In the genomic region with DNA sequence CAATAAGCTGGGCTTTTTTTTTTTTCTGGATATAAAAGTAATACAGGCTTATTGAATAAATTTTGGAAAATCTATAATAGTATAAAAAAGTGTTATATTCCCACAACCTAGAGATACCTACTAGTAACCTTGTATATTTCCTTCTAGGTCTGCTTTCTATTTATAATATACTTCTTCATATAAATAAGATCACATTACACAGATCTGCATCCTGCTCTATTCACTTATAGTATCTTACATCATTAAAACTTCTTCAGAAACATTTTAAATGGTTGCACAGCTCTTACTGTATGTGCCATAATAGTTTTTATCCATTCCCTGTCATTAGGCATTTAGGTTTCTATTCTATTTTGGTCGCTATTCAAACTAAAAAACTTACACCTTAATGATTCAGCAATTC, we compare ENCODE assay signal across 32 cellular contexts.
"Had no signal": no experiment of that assay in that cellular context is flagged by ENCODE, and none has a peak within 500 bp of the region (broad histone marks: within the 10 kb centered on the region; RNA-seq: fewer than 3 reads in every experiment).

No MANE protein-coding gene starts in this region.

- ATAC-seq: activated CD8-positive, alpha-beta memory T cell treated with anti-CD3 and anti-CD28 coated beads, Interleukin-2, amount 10 ng/mL, durations not matched to agents 7 days and 5 days; activated CD8-positive, alpha-beta T cell treated with anti-CD3 and anti-CD28 coated beads for 36 hours; activated naive CD8-positive, alpha-beta T cell treated with anti-CD3 and anti-CD28 coated beads, Interleukin-2, amount 50 U/mL, for 24 hours; T-cell; T-helper 17 cell had no signal

- DNase-seq: activated B cell treated with CpG ODN at 0.5 μM for 24 hours; activated CD4-positive, alpha-beta memory T cell treated with anti-CD3 and anti-CD28 coated beads for 36 hours; activated CD4-positive, alpha-beta T cell treated with anti-CD3 and anti-CD28 coated beads for 4 hours; activated CD4-positive, alpha-beta T cell treated with anti-CD3 and anti-CD28 coated beads, Interleukin-2, amount 10 ng/mL, durations not matched to agents 24 days and 14 days; activated CD4-positive, alpha-beta T cell treated with anti-CD3 and anti-CD28 coated beads, Interleukin-2, amount 50 U/mL, for 1 hour; activated CD4-positive, alpha-beta T cell treated with anti-CD3 and anti-CD28 coated beads, Interleukin-2, amount 50 U/mL, for 4 hours; activated CD4-positive, CD25-positive, alpha-beta regulatory T cell treated with anti-CD3 and anti-CD28 coated beads, Interleukin-2, amount 50 U/mL, for 72 hours; activated CD8-positive, alpha-beta memory T cell treated with anti-CD3 and anti-CD28 coated beads, Interleukin-2, amount 10 ng/mL, durations not matched to agents 7 days and 5 days; activated CD8-positive, alpha-beta memory T cell treated with anti-CD3 and anti-CD28 coated beads, Interleukin-2, amount 50 U/mL, for 48 hours; activated CD8-positive, alpha-beta T cell treated with anti-CD3 and anti-CD28 coated beads for 36 hours; activated effector memory CD4-positive, alpha-beta T cell treated with Interleukin-2 at 50 U/mL for 16 hours; activated gamma-delta T cell; activated naive CD4-positive, alpha-beta T cell treated with anti-CD3 and anti-CD28 coated beads, Interleukin-2, amount 10 ng/mL, durations not matched to agents 7 days and 5 days; activated naive CD4-positive, alpha-beta T cell treated with Interleukin-2 at 50 U/mL for 16 hours; activated naive CD8-positive, alpha-beta T cell treated with anti-CD3 and anti-CD28 coated beads, Interleukin-2, amount 10 ng/mL, durations not matched to agents 7 days and 5 days; activated naive CD8-positive, alpha-beta T cell treated with anti-CD3 and anti-CD28 coated beads, Interleukin-2, amount 50 U/mL, for 24 hours; activated T-cell treated with anti-CD3 and anti-CD28 coated beads, Interleukin-2, amount 50 U/mL, for 24 hours; amygdala; anterior cingulate cortex; T-cell; T-helper 17 cell; T-helper 9 cell had no signal

- H3K27me3 Mint-ChIP-seq: activated B cell treated with CpG ODN at 0.5 μM for 24 hours; activated CD4-positive, alpha-beta memory T cell treated with anti-CD3 and anti-CD28 coated beads for 36 hours; activated CD4-positive, alpha-beta T cell treated with anti-CD3 and anti-CD28 coated beads, Interleukin-2, amount 10 ng/mL, durations not matched to agents 24 days and 14 days; activated CD8-positive, alpha-beta memory T cell treated with anti-CD3 and anti-CD28 coated beads, Interleukin-2, amount 10 ng/mL, durations not matched to agents 7 days and 5 days; activated CD8-positive, alpha-beta T cell treated with anti-CD3 and anti-CD28 coated beads for 36 hours; activated naive CD4-positive, alpha-beta T cell treated with anti-CD3 and anti-CD28 coated beads, Interleukin-2, amount 10 ng/mL, durations not matched to agents 7 days and 5 days; activated naive CD4-positive, alpha-beta T cell treated with anti-CD3 and anti-CD28 coated beads, Interleukin-2, amount 50 U/mL, for 24 hours; activated naive CD8-positive, alpha-beta T cell; activated naive CD8-positive, alpha-beta T cell treated with anti-CD3 and anti-CD28 coated beads, Interleukin-2, amount 10 ng/mL, durations not matched to agents 7 days and 5 days; activated naive CD8-positive, alpha-beta T cell treated with anti-CD3 and anti-CD28 coated beads, Interleukin-2, amount 50 U/mL, for 24 hours; activated T-cell treated with anti-CD3 and anti-CD28 coated beads, Interleukin-2, amount 50 U/mL, for 24 hours; central memory CD8-positive, alpha-beta T cell; T-cell; T-helper 17 cell had no signal

- FAIRE-seq: bronchial epithelial cell, TTC549 had no signal

- H3K4me1 ChIP-seq: ascending aorta had no signal

- H3K27me3 ChIP-seq: ascending aorta, cardiac muscle cell had no signal

- H3K27ac Mint-ChIP-seq: activated B cell treated with CpG ODN at 0.5 μM for 24 hours; activated CD4-positive, alpha-beta memory T cell treated with anti-CD3 and anti-CD28 coated beads for 36 hours; activated CD4-positive, alpha-beta T cell treated with anti-CD3 and anti-CD28 coated beads, Interleukin-2, amount 10 ng/mL, durations not matched to agents 24 days and 14 days; activated CD8-positive, alpha-beta memory T cell treated with anti-CD3 and anti-CD28 coated beads, Interleukin-2, amount 10 ng/mL, durations not matched to agents 7 days and 5 days; activated CD8-positive, alpha-beta T cell treated with anti-CD3 and anti-CD28 coated beads for 36 hours; activated naive CD4-positive, alpha-beta T cell treated with anti-CD3 and anti-CD28 coated beads, Interleukin-2, amount 10 ng/mL, durations not matched to agents 7 days and 5 days; activated naive CD4-positive, alpha-beta T cell treated with anti-CD3 and anti-CD28 coated beads, Interleukin-2, amount 50 U/mL, for 24 hours; activated naive CD8-positive, alpha-beta T cell; activated naive CD8-positive, alpha-beta T cell treated with anti-CD3 and anti-CD28 coated beads, Interleukin-2, amount 10 ng/mL, durations not matched to agents 7 days and 5 days; activated naive CD8-positive, alpha-beta T cell treated with anti-CD3 and anti-CD28 coated beads, Interleukin-2, amount 50 U/mL, for 24 hours; activated T-cell treated with anti-CD3 and anti-CD28 coated beads, Interleukin-2, amount 50 U/mL, for 24 hours; activated T-helper 2 cell treated with anti-CD3 and anti-CD28 coated beads, Interferon-gamma antibody, Interleukin-2, Interleukin-4, amounts not matched to agents 10 μg/mL and 5 μg/mL and 100 μg/mL, durations not matched to agents 14 hours and 24 hours and 36 hours; T-helper 17 cell had no signal

- H3K4me1 Mint-ChIP-seq: activated B cell treated with CpG ODN at 0.5 μM for 24 hours; activated CD4-positive, alpha-beta T cell treated with anti-CD3 and anti-CD28 coated beads, Interleukin-2, amount 10 ng/mL, durations not matched to agents 24 days and 14 days; activated CD8-positive, alpha-beta memory T cell treated with anti-CD3 and anti-CD28 coated beads, Interleukin-2, amount 10 ng/mL, durations not matched to agents 7 days and 5 days; activated naive CD4-positive, alpha-beta T cell treated with anti-CD3 and anti-CD28 coated beads, Interleukin-2, amount 10 ng/mL, durations not matched to agents 7 days and 5 days; activated naive CD4-positive, alpha-beta T cell treated with anti-CD3 and anti-CD28 coated beads, Interleukin-2, amount 50 U/mL, for 24 hours; activated naive CD8-positive, alpha-beta T cell treated with anti-CD3 and anti-CD28 coated beads, Interleukin-2, amount 10 ng/mL, durations not matched to agents 7 days and 5 days; activated naive CD8-positive, alpha-beta T cell treated with anti-CD3 and anti-CD28 coated beads, Interleukin-2, amount 50 U/mL, for 24 hours; brain; central memory CD8-positive, alpha-beta T cell; T-cell; T-helper 17 cell had no signal

- H3K4me3 ChIP-seq: ascending aorta, cardiac muscle cell had no signal

- H3K9me3 ChIP-seq: ascending aorta had no signal

- H3K4me3 Mint-ChIP-seq: activated B cell treated with CpG ODN at 0.5 μM for 24 hours; activated CD4-positive, alpha-beta memory T cell treated with anti-CD3 and anti-CD28 coated beads for 36 hours; activated CD4-positive, alpha-beta T cell treated with anti-CD3 and anti-CD28 coated beads, Interleukin-2, amount 10 ng/mL, durations not matched to agents 24 days and 14 days; activated CD8-positive, alpha-beta memory T cell treated with anti-CD3 and anti-CD28 coated beads, Interleukin-2, amount 10 ng/mL, durations not matched to agents 7 days and 5 days; activated CD8-positive, alpha-beta T cell treated with anti-CD3 and anti-CD28 coated beads for 36 hours; activated naive CD4-positive, alpha-beta T cell treated with anti-CD3 and anti-CD28 coated beads, Interleukin-2, amount 10 ng/mL, durations not matched to agents 7 days and 5 days; activated naive CD4-positive, alpha-beta T cell treated with anti-CD3 and anti-CD28 coated beads, Interleukin-2, amount 50 U/mL, for 24 hours; activated naive CD8-positive, alpha-beta T cell; activated naive CD8-positive, alpha-beta T cell treated with anti-CD3 and anti-CD28 coated beads, Interleukin-2, amount 10 ng/mL, durations not matched to agents 7 days and 5 days; activated naive CD8-positive, alpha-beta T cell treated with anti-CD3 and anti-CD28 coated beads, Interleukin-2, amount 50 U/mL, for 24 hours; activated T-cell treated with anti-CD3 and anti-CD28 coated beads, Interleukin-2, amount 50 U/mL, for 24 hours; brain; central memory CD8-positive, alpha-beta T cell; T-cell; T-helper 17 cell had no signal

- H3K9me3 Mint-ChIP-seq: activated CD4-positive, alpha-beta T cell treated with anti-CD3 and anti-CD28 coated beads, Interleukin-2, amount 10 ng/mL, durations not matched to agents 24 days and 14 days; activated naive CD4-positive, alpha-beta T cell treated with anti-CD3 and anti-CD28 coated beads, Interleukin-2, amount 50 U/mL, for 24 hours; activated naive CD8-positive, alpha-beta T cell treated with anti-CD3 and anti-CD28 coated beads, Interleukin-2, amount 10 ng/mL, durations not matched to agents 7 days and 5 days; activated naive CD8-positive, alpha-beta T cell treated with anti-CD3 and anti-CD28 coated beads, Interleukin-2, amount 50 U/mL, for 24 hours; activated T-cell treated with anti-CD3 and anti-CD28 coated beads, Interleukin-2, amount 50 U/mL, for 24 hours; activated T-helper 2 cell treated with anti-CD3 and anti-CD28 coated beads, Interferon-gamma antibody, Interleukin-2, Interleukin-4, amounts not matched to agents 10 μg/mL and 5 μg/mL and 100 μg/mL, durations not matched to agents 14 hours and 24 hours and 36 hours; central memory CD8-positive, alpha-beta T cell; T-cell had no signal

- H3K27ac ChIP-seq: ascending aorta, cardiac muscle cell, VCaP had no signal
